Comparison of ENCODE assay signal across 14 cellular contexts in genomic region chr2:183207110-183207509, GRCh38.
A peak's percentile ranks its signal among the peaks of the same experiment; 100 is the strongest.
DNase-seq lines count a peak whose midpoint lies in the region; TF ChIP-seq lines count a peak whose summit lies in the region.
"Had no signal": no experiment of that assay in that cellular context is flagged by ENCODE, and none has a peak within 500 bp of the region (broad histone marks: within the 10 kb centered on the region; RNA-seq: fewer than 3 reads in every experiment).

No MANE protein-coding gene starts in this region.

- H3K27me3 ChIP-seq in adipocyte (replicated peaks; ENCODE audit: control insufficient read depth, insufficient read depth, low read length): no peaks in the 10 kb centered on the region

- H3K4me1 Mint-ChIP-seq in endothelial cell (ENCODE audit: unreplicated experiment): peaks cover 3% of the 10 kb centered on the region
- H3K4me1 Mint-ChIP-seq: IgD-negative memory B cell, T-cell had no signal

- peaks cover 4% of the 10 kb centered on the region for H3K36me3 Mint-ChIP-seq in endothelial cell (ENCODE audit: low read depth, unreplicated experiment)

- H3K4me3 ChIP-seq in adipocyte (ENCODE audit: low read length): no peak overlapping the region

- H3K9ac ChIP-seq in adipocyte (ENCODE audit: low read length): no peak overlapping the region

- no peak overlapping the region for H3K27ac Mint-ChIP-seq in endothelial cell (ENCODE audit: unreplicated experiment)
- H3K27ac Mint-ChIP-seq: IgD-negative memory B cell, T-cell had no signal

- no peaks in the 10 kb centered on the region for H3K36me3 ChIP-seq in adipocyte (ENCODE audit: control insufficient read depth, insufficient read depth, low read length, severe bottlenecking)

- no peaks in the 10 kb centered on the region for H3K27me3 Mint-ChIP-seq in endothelial cell (ENCODE audit: unreplicated experiment)
- H3K27me3 Mint-ChIP-seq: CD4-positive, CD25-positive, alpha-beta regulatory T cell; IgD-negative memory B cell; T-cell had no signal

- DNase-seq in COLO829 (ENCODE audit: low spot score) (peak; percentile 2), HS-27A (ENCODE audit: low read depth) (peak; percentile 27), adipocyte (ENCODE audit: low read depth) (peak; percentile 38), kidney tubule cell (ENCODE audit: low spot score) (peak; percentile 69), activated gamma-delta T cell treated with Interleukin-2 at 50 U/mL for 16 hours (no peak), endothelial cell (ENCODE audit: low spot score) (no peak), NCI-H1105 (lab: John Stamatoyannopoulos, UW) (no peak)
- DNase-seq in stimulated activated CD4-positive, alpha-beta T cell treated with anti-CD3 and anti-CD28 coated beads, Interleukin-2, amount 100 ng/mL, for 24 hours: no peak
- DNase-seq: activated effector memory CD4-positive, alpha-beta T cell treated with Interleukin-2 at 50 U/mL for 16 hours; CD4-positive, CD25-positive, alpha-beta regulatory T cell; cerebellar nuclear complex; retina; T-cell had no signal

- H3K9me3 ChIP-seq in adipocyte (ENCODE audit: control insufficient read depth, low read length): no peaks in the 10 kb centered on the region

- no peaks in the 10 kb centered on the region for H3K9me3 Mint-ChIP-seq in endothelial cell (ENCODE audit: unreplicated experiment)
- H3K9me3 Mint-ChIP-seq: T-cell had no signal

- no peak overlapping the region for H3K4me3 Mint-ChIP-seq in endothelial cell (ENCODE audit: unreplicated experiment)
- H3K4me3 Mint-ChIP-seq: CD4-positive, CD25-positive, alpha-beta regulatory T cell; IgD-negative memory B cell; T-cell had no signal

- no peaks in the 10 kb centered on the region for H3K4me1 ChIP-seq in adipocyte (ENCODE audit: control insufficient read depth, insufficient read depth, low read length)

- no peak for TF ChIP-seq CTCF in endothelial cell (IDR thresholded peaks at IDR 0.05; ENCODE audit: unreplicated experiment)

Comparison
In these comparisons a context has a peak if more than half of its experiments do, and no peak if none do; other contexts are left out.
1. DNase-seq: peak in COLO829 (single experiment), HS-27A (single experiment), adipocyte (single experiment) and kidney tubule cell (single experiment); none in stimulated activated CD4-positive, alpha-beta T cell treated with anti-CD3 and anti-CD28 coated beads, Interleukin-2, amount 100 ng/mL, for 24 hours (0 of 2), activated gamma-delta T cell treated with Interleukin-2 at 50 U/mL for 16 hours (single experiment), endothelial cell (single experiment) and NCI-H1105 (single experiment).